Comparison of ENCODE assay signal across 16 cellular contexts in genomic region chr11:120225372-120225909, GRCh38. TPM values are rescaled to one million over a fixed set of nuclear protein-coding genes. Genes with fewer than 3 reads are reported as not detected.
DNase-seq lines count a peak whose midpoint lies in the region; ATAC-seq and TF ChIP-seq lines count a peak whose summit lies in the region.
"Had no signal": no experiment of that assay in that cellular context is flagged by ENCODE, and none has a peak within 500 bp of the region (broad histone marks: within the 10 kb centered on the region; RNA-seq: fewer than 3 reads in every experiment).

No MANE protein-coding gene starts in this region.

- no peak overlapping the region for H3K27ac ChIP-seq in left lung
- H3K27ac ChIP-seq in skeletal muscle tissue (ENCODE audit: low read depth, low read length) = peak overlapping the region; percentile 70

- H3K9me3 Mint-ChIP-seq in CD14-positive monocyte = no peaks in the 10 kb centered on the region
- H3K9me3 Mint-ChIP-seq: activated naive CD8-positive, alpha-beta T cell treated with anti-CD3 and anti-CD28 coated beads, Interleukin-2, amount 50 U/mL, for 24 hours; GM23338; naive B cell; stimulated activated naive CD8-positive, alpha-beta T cell treated with anti-CD3 and anti-CD28 coated beads, Interleukin-15, amount 100 ng/mL, for 72 hours; T-helper 1 cell treated with Interleukin-12 subunit alpha and Interleukin-12 subunit beta and Interleukin-4 antibody, amounts not matched to agents 30 μg/mL and 1 μg/mL, for 36 hours had no signal

- ATAC-seq in left lung (peak; percentile 9), T-helper 17 cell (no peak)
- ATAC-seq: activated naive CD8-positive, alpha-beta T cell treated with anti-CD3 and anti-CD28 coated beads, Interleukin-2, amount 50 U/mL, for 24 hours; Panc1 had no signal

- H3K4me1 ChIP-seq in left lung = peaks cover 0 to 19% of the 10 kb centered on the region in 2 donors
- peaks cover 35 to 37% (median 36%) of the 10 kb centered on the region in 3 donors for H3K4me1 ChIP-seq in skeletal muscle tissue (ENCODE audit: control insufficient read depth in 3 of 3, insufficient read depth in 3 of 3, low read length in 3 of 3)

- H3K27me3 ChIP-seq in left lung (no peaks in the 10 kb centered on the region), skeletal muscle tissue (ENCODE audit: control insufficient read depth in 3 of 3, insufficient read depth in 3 of 3, low read length in 3 of 3) (peaks cover 0 to 11% (median 3%) of the 10 kb centered on the region in 3 donors)

- TF ChIP-seq CTCF in CD14-positive monocyte (IDR thresholded peaks at IDR 0.05) (no peak), left lung (IDR thresholded peaks at IDR 0.05) (no peak)

- H3K4me3 ChIP-seq in left lung (no peak overlapping the region), skeletal muscle tissue (ENCODE audit: low read length in 3 of 3) (no peak overlapping the region)
- H3K4me3 ChIP-seq: GM23338 had no signal

- H3K9me3 ChIP-seq in left lung (no peaks in the 10 kb centered on the region), skeletal muscle tissue (ENCODE audit: control insufficient read depth in 3 of 3, low read length in 3 of 3) (no peaks in the 10 kb centered on the region), T-helper 17 cell (ENCODE audit: control insufficient read depth, low read length, poor library complexity, severe bottlenecking) (no peaks in the 10 kb centered on the region)

- DNase-seq in CD14-positive monocyte (ENCODE audit: low spot score) = no peak
- DNase-seq in dermis blood vessel endothelial cell = peak; percentile 48
- no peak for DNase-seq in left lung
- no peak for DNase-seq in stimulated activated CD4-positive, alpha-beta T cell treated with anti-CD3 and anti-CD28 coated beads, Interleukin-4, amount 100 ng/mL, for 1 hour
- no peak for DNase-seq in putamen (ENCODE audit: low spot score)
- DNase-seq in NCI-H1092 (lab: John Stamatoyannopoulos, UW) = no peak
- DNase-seq in T-helper 17 cell = no peak
- DNase-seq: activated naive CD8-positive, alpha-beta T cell treated with anti-CD3 and anti-CD28 coated beads, Interleukin-2, amount 50 U/mL, for 24 hours; activated T-cell treated with anti-CD3 and anti-CD28 coated beads, Interleukin-2, amount 50 U/mL, for 1 hour; naive B cell; NCI-H524; stimulated activated naive CD8-positive, alpha-beta T cell treated with anti-CD3 and anti-CD28 coated beads, Interleukin-15, amount 100 ng/mL, for 72 hours had no signal

- intact Hi-C loops in CD14-positive monocyte (cut with micrococcal nuclease) (loop anchor here in 1 of 2 donors (1.0 kb wide), 1 partner anchor 51 kb away; no protein-coding TSS in a partner anchor), left lung (cut with DNase I) (loop anchor here in 1 of 2 donors (5.0 kb wide), 1 partner anchor 53 kb away; no protein-coding TSS in a partner anchor)

- H3K36me3 ChIP-seq in left lung = peaks cover 0 to 4% of the 10 kb centered on the region in 2 donors
- H3K36me3 ChIP-seq in skeletal muscle tissue (ENCODE audit: control insufficient read depth in 3 of 3, insufficient read depth in 3 of 3, low read length in 3 of 3) = peaks cover 0 to 18% (median 0%) of the 10 kb centered on the region in 3 donors

- H3K4me1 Mint-ChIP-seq in CD14-positive monocyte = peaks cover 64% of the 10 kb centered on the region
- H3K4me1 Mint-ChIP-seq in T-helper 17 cell = peaks cover 8% of the 10 kb centered on the region

- H3K27me3 Mint-ChIP-seq in CD14-positive monocyte (ENCODE audit: low read depth in 3 of 3) (peaks cover under 1 to 4% (median 1%) of the 10 kb centered on the region in 3 donors), T-helper 17 cell (peaks cover 35% of the 10 kb centered on the region)
- H3K27me3 Mint-ChIP-seq: stimulated activated naive CD8-positive, alpha-beta T cell treated with anti-CD3 and anti-CD28 coated beads, Interleukin-15, amount 100 ng/mL, for 72 hours had no signal

- H3K27ac Mint-ChIP-seq in CD14-positive monocyte (peak overlapping the region; percentile 85 to 93 (median 87)), T-helper 17 cell (no peak overlapping the region)
- H3K27ac Mint-ChIP-seq: activated naive CD8-positive, alpha-beta T cell treated with anti-CD3 and anti-CD28 coated beads, Interleukin-2, amount 50 U/mL, for 24 hours; GM23338; stimulated activated naive CD8-positive, alpha-beta T cell treated with anti-CD3 and anti-CD28 coated beads, Interleukin-15, amount 100 ng/mL, for 72 hours; T-helper 1 cell treated with Interleukin-12 subunit alpha and Interleukin-12 subunit beta and Interleukin-4 antibody, amounts not matched to agents 30 μg/mL and 1 μg/mL, for 36 hours had no signal

- peak overlapping the region; percentile 10 to 25 (median 14) for H3K9ac ChIP-seq in skeletal muscle tissue (ENCODE audit: low read depth in 1 of 3, low read length in 3 of 3)

- H3K4me3 Mint-ChIP-seq in CD14-positive monocyte (peak overlapping the region; percentile 75 to 90), T-helper 17 cell (no peak overlapping the region)
- H3K4me3 Mint-ChIP-seq: activated naive CD8-positive, alpha-beta T cell treated with anti-CD3 and anti-CD28 coated beads, Interleukin-2, amount 50 U/mL, for 24 hours; GM23338; stimulated activated naive CD8-positive, alpha-beta T cell treated with anti-CD3 and anti-CD28 coated beads, Interleukin-15, amount 100 ng/mL, for 72 hours; T-helper 1 cell treated with Interleukin-12 subunit alpha and Interleukin-12 subunit beta and Interleukin-4 antibody, amounts not matched to agents 30 μg/mL and 1 μg/mL, for 36 hours had no signal

- H3K36me3 Mint-ChIP-seq in CD14-positive monocyte = peaks cover 41 to 57% of the 10 kb centered on the region in 2 donors
- peaks cover 2% of the 10 kb centered on the region for H3K36me3 Mint-ChIP-seq in T-helper 17 cell (ENCODE audit: low read depth)
- H3K36me3 Mint-ChIP-seq: naive B cell had no signal

RNA-seq across cellular contexts. Expression of gene POU2F3, which starts 14.5 kb away (rescaled TPM):
- polyA plus RNA-seq in CD14-positive monocyte = under 1 TPM in 1 of 2 donors, not detected in 1; 0.54 TPM
- total RNA-seq in dermis blood vessel endothelial cell (under 0.01 TPM in 1 of 2 replicates, not detected in the other), left lung (1 to 10 TPM; 3.1 to 3.3 TPM), skeletal muscle tissue (not detected), T-helper 17 cell (not detected)

RNA-seq across cellular contexts. Expression of gene OAF, which starts 14.6 kb away (rescaled TPM):
- 10 to 100 TPM; 31.5 to 49.2 TPM for polyA plus RNA-seq in CD14-positive monocyte
- total RNA-seq in dermis blood vessel endothelial cell = 25.7 and 32.3 TPM in 2 replicates
- total RNA-seq in left lung = 10 to 100 TPM; 29.1 to 31.9 TPM
- 13.6 TPM for total RNA-seq in skeletal muscle tissue
- 1 to 10 TPM; 1.3 to 3.8 TPM for total RNA-seq in T-helper 17 cell
